10 cellular contexts compared by ENCODE assay signal in genomic region chr4:52036875-52037274, GRCh38. TPM values are rescaled to one million over a fixed set of nuclear protein-coding genes. Genes with fewer than 3 reads are reported as not detected.
DNase-seq lines count a peak whose midpoint lies in the region; ATAC-seq, FAIRE-seq and TF ChIP-seq lines count a peak whose summit lies in the region.
"Had no signal": no experiment of that assay in that cellular context is flagged by ENCODE, and none has a peak within 500 bp of the region (broad histone marks: within the 10 kb centered on the region; RNA-seq: fewer than 3 reads in every experiment).

No MANE protein-coding gene starts in this region.

- CTCF ChIA-PET in activated CD4-positive, alpha-beta T cell treated with anti-CD3 and anti-CD28 coated beads, Interleukin-2, amount 10 ng/mL, durations not matched to agents 7 days and 5 days (lab: Charles Lee): interaction anchor here (1.4 kb wide), 1 partner anchor 9 kb away, joined by 4 read pairs; no protein-coding TSS in a partner anchor

- H3K27ac Mint-ChIP-seq in activated CD4-positive, alpha-beta T cell treated with anti-CD3 and anti-CD28 coated beads, Interleukin-2, amount 10 ng/mL, durations not matched to agents 7 days and 5 days: no peak overlapping the region
- H3K27ac Mint-ChIP-seq in activated naive CD8-positive, alpha-beta T cell treated with anti-CD3 and anti-CD28 coated beads, Interleukin-2, amount 50 U/mL, for 24 hours: no peak overlapping the region

- H3K27me3 ChIP-seq in thoracic aorta (replicated peaks; ENCODE audit: insufficient read depth): no peaks in the 10 kb centered on the region

- H3K36me3 Mint-ChIP-seq in activated CD4-positive, alpha-beta T cell treated with anti-CD3 and anti-CD28 coated beads, Interleukin-2, amount 10 ng/mL, durations not matched to agents 7 days and 5 days (ENCODE audit: low read depth): peaks cover 13% of the 10 kb centered on the region
- H3K36me3 Mint-ChIP-seq in activated naive CD8-positive, alpha-beta T cell treated with anti-CD3 and anti-CD28 coated beads, Interleukin-2, amount 50 U/mL, for 24 hours (ENCODE audit: low read depth): no peaks in the 10 kb centered on the region

- no peaks in the 10 kb centered on the region for H3K9me3 Mint-ChIP-seq in activated CD4-positive, alpha-beta T cell treated with anti-CD3 and anti-CD28 coated beads, Interleukin-2, amount 10 ng/mL, durations not matched to agents 7 days and 5 days
- H3K9me3 Mint-ChIP-seq in activated naive CD8-positive, alpha-beta T cell treated with anti-CD3 and anti-CD28 coated beads, Interleukin-2, amount 50 U/mL, for 24 hours: no peaks in the 10 kb centered on the region

- DNase-seq in activated CD4-positive, alpha-beta T cell treated with anti-CD3 and anti-CD28 coated beads, Interleukin-2, amount 10 ng/mL, durations not matched to agents 7 days and 5 days: no peak
- no peak for DNase-seq in activated CD4-positive, alpha-beta T cell treated with anti-CD3 and anti-CD28 coated beads, Interleukin-2, amount 50 U/mL, for 1 hour
- DNase-seq in activated naive CD8-positive, alpha-beta T cell treated with anti-CD3 and anti-CD28 coated beads, Interleukin-2, amount 50 U/mL, for 24 hours: no peak
- DNase-seq in thoracic aorta (ENCODE audit: low spot score) (no peak), KG1 (lab: John Stamatoyannopoulos, UW) (no peak), GOT3 (lab: John Stamatoyannopoulos, UW) (no peak)
- DNase-seq in stimulated activated CD4-positive, alpha-beta T cell treated with anti-CD3 and anti-CD28 coated beads, Interleukin-1b, Interleukin-23, amount 100 ng/mL, for 48 hours: no peak
- DNase-seq: activated CD4-positive, CD25-positive, alpha-beta regulatory T cell had no signal

- H3K9me3 ChIP-seq in thoracic aorta: no peaks in the 10 kb centered on the region

- no peak for TF ChIP-seq CTCF in thoracic aorta (IDR thresholded peaks at IDR 0.05)

- no peaks in the 10 kb centered on the region for H3K36me3 ChIP-seq in thoracic aorta

- peaks cover 33% of the 10 kb centered on the region for H3K4me1 Mint-ChIP-seq in activated CD4-positive, alpha-beta T cell treated with anti-CD3 and anti-CD28 coated beads, Interleukin-2, amount 10 ng/mL, durations not matched to agents 7 days and 5 days
- peaks cover 26% of the 10 kb centered on the region for H3K4me1 Mint-ChIP-seq in activated naive CD8-positive, alpha-beta T cell treated with anti-CD3 and anti-CD28 coated beads, Interleukin-2, amount 50 U/mL, for 24 hours

- peak overlapping the region; percentile 81 for H3K4me3 ChIP-seq in thoracic aorta

- H3K4me1 ChIP-seq in thoracic aorta (ENCODE audit: control insufficient read depth in 1 of 2, low read depth in 2 of 2): peaks cover 8 to 41% of the 10 kb centered on the region in 2 donors

- FAIRE-seq in islet of Langerhans (lab: Jason Lieb, UNC): peak; percentile 71

- H3K27me3 Mint-ChIP-seq in activated CD4-positive, alpha-beta T cell treated with anti-CD3 and anti-CD28 coated beads, Interleukin-2, amount 10 ng/mL, durations not matched to agents 7 days and 5 days: peaks cover 28% of the 10 kb centered on the region
- peaks cover 6% of the 10 kb centered on the region for H3K27me3 Mint-ChIP-seq in activated naive CD8-positive, alpha-beta T cell treated with anti-CD3 and anti-CD28 coated beads, Interleukin-2, amount 50 U/mL, for 24 hours

- peak overlapping the region; percentile 7 to 52 for H3K27ac ChIP-seq in thoracic aorta

- POLR2A ChIA-PET in activated CD4-positive, alpha-beta T cell treated with anti-CD3 and anti-CD28 coated beads, Interleukin-2, amount 10 ng/mL, durations not matched to agents 7 days and 5 days (lab: Charles Lee): no interaction called here

- ATAC-seq in activated naive CD8-positive, alpha-beta T cell treated with anti-CD3 and anti-CD28 coated beads, Interleukin-2, amount 50 U/mL, for 24 hours: no peak
- no peak for ATAC-seq in thoracic aorta (ENCODE audit: insufficient number of reproducible peaks, low FRiP score, low read depth)

- H3K4me3 Mint-ChIP-seq in activated CD4-positive, alpha-beta T cell treated with anti-CD3 and anti-CD28 coated beads, Interleukin-2, amount 10 ng/mL, durations not matched to agents 7 days and 5 days: peak overlapping the region; percentile 81
- H3K4me3 Mint-ChIP-seq in activated naive CD8-positive, alpha-beta T cell treated with anti-CD3 and anti-CD28 coated beads, Interleukin-2, amount 50 U/mL, for 24 hours: peak overlapping the region; percentile 85

RNA-seq across cellular contexts. Expression of gene SGCB, which starts 1.2 kb away (rescaled TPM):
- total RNA-seq in activated CD4-positive, alpha-beta T cell treated with anti-CD3 and anti-CD28 coated beads, Interleukin-2, amount 10 ng/mL, durations not matched to agents 7 days and 5 days: 10 to 100 TPM; 14.2 to 15.2 TPM
- total RNA-seq in thoracic aorta: 10 to 100 TPM; 50.0 to 54.1 TPM

RNA-seq across cellular contexts. Expression of gene SPATA18, which starts 14.2 kb away (rescaled TPM):
- under 1 TPM; 0.35 to 0.73 TPM for total RNA-seq in activated CD4-positive, alpha-beta T cell treated with anti-CD3 and anti-CD28 coated beads, Interleukin-2, amount 10 ng/mL, durations not matched to agents 7 days and 5 days
- total RNA-seq in thoracic aorta: 1 to 10 TPM; 8.0 to 9.0 TPM
- total RNA-seq: M059J had no signal

RNA-seq across cellular contexts. Expression of gene LRRC66, which starts 16.7 kb away (rescaled TPM):
- total RNA-seq in activated CD4-positive, alpha-beta T cell treated with anti-CD3 and anti-CD28 coated beads, Interleukin-2, amount 10 ng/mL, durations not matched to agents 7 days and 5 days: under 1 TPM; 0.12 to 0.27 TPM
- 1 to 10 TPM in 1 of 2 donors, under 1 TPM in 1; 0.42 to 1.1 TPM for total RNA-seq in thoracic aorta
- total RNA-seq: M059J had no signal

Comparison
In these comparisons a context has a peak if more than half of its experiments do, and no peak if none do; other contexts are left out.
1. RNA of gene SPATA18, which starts 14.2 kb away (total RNA-seq): 8.0 to 9.0 TPM in thoracic aorta; 0.35 to 0.73 TPM in activated CD4-positive, alpha-beta T cell treated with anti-CD3 and anti-CD28 coated beads, Interleukin-2, amount 10 ng/mL, durations not matched to agents 7 days and 5 days; every median in the first group is over 4 times any median in the second.